ENCODE assay signal across 18 cellular contexts in genomic region chr7:134907639-134908038, GRCh38.
A peak's percentile ranks its signal among the peaks of the same experiment; 100 is the strongest.
DNase-seq lines count a peak whose midpoint lies in the region; ATAC-seq and TF ChIP-seq lines count a peak whose summit lies in the region.
"Had no signal": no experiment of that assay in that cellular context is flagged by ENCODE, and none has a peak within 500 bp of the region (broad histone marks: within the 10 kb centered on the region; RNA-seq: fewer than 3 reads in every experiment).

No MANE protein-coding gene starts in this region.

- no peak overlapping the region for H3K4me2 ChIP-seq in mesenchymal stem cell (ENCODE audit: low read length, poor library complexity, severe bottlenecking)

- no peak for TF ChIP-seq EP300 in stomach (IDR thresholded peaks at IDR 0.05)

- H3K4me3 ChIP-seq in coronary artery (no peak overlapping the region), mesenchymal stem cell (ENCODE audit: insufficient read depth in 1 of 2, low read depth in 1 of 2, low read length in 2 of 2) (no peak overlapping the region), stomach (no peak overlapping the region)
- H3K4me3 ChIP-seq: suprapubic skin had no signal

- no peak overlapping the region for H2BK15ac ChIP-seq in mesenchymal stem cell (ENCODE audit: low read depth, poor library complexity, severe bottlenecking)

- no peak overlapping the region for H2BK5ac ChIP-seq in mesenchymal stem cell (ENCODE audit: low read depth, low read length, poor library complexity, severe bottlenecking)

- H3K36me3 ChIP-seq in mesenchymal stem cell (ENCODE audit: control insufficient read depth in 1 of 2, insufficient read depth in 2 of 2, low read depth in 1 of 2, low read length in 2 of 2) (peaks cover 4 to 28% of the 10 kb centered on the region in 2 experiments), stomach (no peaks in the 10 kb centered on the region)
- H3K36me3 ChIP-seq: suprapubic skin had no signal

- H2AK5ac ChIP-seq in mesenchymal stem cell (ENCODE audit: low read length, severe bottlenecking), result no peak overlapping the region

- peaks cover 1% of the 10 kb centered on the region for H3K4me1 ChIP-seq in mesenchymal stem cell (ENCODE audit: control insufficient read depth, insufficient read depth, low read depth, low read length)
- peaks cover 0 to 74% (median 30%) of the 10 kb centered on the region in 4 donors for H3K4me1 ChIP-seq in stomach

- no peak overlapping the region for H3K4ac ChIP-seq in mesenchymal stem cell (ENCODE audit: low read depth in 1 of 2, low read length in 2 of 2)

- H3K36me3 Mint-ChIP-seq in activated T-helper 17 cell treated with anti-CD3 and anti-CD28 coated beads, Interleukin-2, amount 50 U/mL, for 72 hours (ENCODE audit: low read depth), result no peaks in the 10 kb centered on the region
- H3K36me3 Mint-ChIP-seq in natural killer cell, result no peaks in the 10 kb centered on the region
- no peaks in the 10 kb centered on the region for H3K36me3 Mint-ChIP-seq in effector memory CD8-positive, alpha-beta T cell (ENCODE audit: insufficient read depth)
- H3K36me3 Mint-ChIP-seq: activated CD8-positive, alpha-beta memory T cell treated with anti-CD3 and anti-CD28 coated beads, Interleukin-2, amount 10 ng/mL, durations not matched to agents 7 days and 5 days; activated naive CD4-positive, alpha-beta T cell treated with anti-CD3 and anti-CD28 coated beads, Interleukin-2, amount 50 U/mL, for 24 hours had no signal

- TF ChIP-seq POLR2A in stomach (IDR thresholded peaks at IDR 0.05), result no peak

- no peak for TF ChIP-seq CTCF in coronary artery (IDR thresholded peaks at IDR 0.05)
- no peak for TF ChIP-seq CTCF in stomach (IDR thresholded peaks at IDR 0.05)
- no peak for TF ChIP-seq CTCF in natural killer cell (IDR thresholded peaks at IDR 0.05)

- DNase-seq in coronary artery (ENCODE audit: low spot score) (no peak), mesenchymal stem cell (no peak), stomach (no peak), natural killer cell (no peak), DMS114 treated with DMSO at 0.1 percent for 48 hours (lab: John Stamatoyannopoulos, UW; ENCODE audit: unreplicated experiment) (no peak)
- DNase-seq in activated naive CD4-positive, alpha-beta T cell treated with Interleukin-2 at 50 U/mL for 16 hours, result no peak
- no peak for DNase-seq in effector memory CD8-positive, alpha-beta T cell
- DNase-seq: activated CD4-positive, CD25-positive, alpha-beta regulatory T cell; activated CD8-positive, alpha-beta memory T cell treated with anti-CD3 and anti-CD28 coated beads, Interleukin-2, amount 10 ng/mL, durations not matched to agents 7 days and 5 days; DMS153; islet precursor cell; KBM-7; NCI-H1092 treated with DMSO at 0.1 percent for 48 hours; NCI-H2171 had no signal

- H3K9ac ChIP-seq in mesenchymal stem cell (ENCODE audit: low read length), result peak overlapping the region; percentile 47

- peaks cover 3% of the 10 kb centered on the region for H3K27me3 Mint-ChIP-seq in activated T-helper 17 cell treated with anti-CD3 and anti-CD28 coated beads, Interleukin-2, amount 50 U/mL, for 72 hours
- H3K27me3 Mint-ChIP-seq in natural killer cell (ENCODE audit: low read depth in 2 of 2), result peaks cover 5 to 7% of the 10 kb centered on the region in 2 donors
- no peaks in the 10 kb centered on the region for H3K27me3 Mint-ChIP-seq in effector memory CD8-positive, alpha-beta T cell
- H3K27me3 Mint-ChIP-seq: activated CD8-positive, alpha-beta memory T cell treated with anti-CD3 and anti-CD28 coated beads, Interleukin-2, amount 10 ng/mL, durations not matched to agents 7 days and 5 days; activated naive CD4-positive, alpha-beta T cell treated with anti-CD3 and anti-CD28 coated beads, Interleukin-2, amount 50 U/mL, for 24 hours had no signal

- no peak overlapping the region for H2BK12ac ChIP-seq in mesenchymal stem cell (ENCODE audit: low read length in 2 of 2)

- H3K4me1 Mint-ChIP-seq in activated T-helper 17 cell treated with anti-CD3 and anti-CD28 coated beads, Interleukin-2, amount 50 U/mL, for 72 hours, result peaks cover 4% of the 10 kb centered on the region
- H3K4me1 Mint-ChIP-seq in natural killer cell, result no peaks in the 10 kb centered on the region
- no peaks in the 10 kb centered on the region for H3K4me1 Mint-ChIP-seq in effector memory CD8-positive, alpha-beta T cell (ENCODE audit: low read depth in 2 of 2)

- no peak overlapping the region for H3K18ac ChIP-seq in mesenchymal stem cell (ENCODE audit: low read depth in 1 of 2, low read length in 2 of 2)

- intact Hi-C loops in stomach (cut with DNase I; ENCODE audit: low total_unique reads) (no loop called here), natural killer cell (cut with micrococcal nuclease) (no loop called here)

- ATAC-seq in activated T-helper 17 cell treated with anti-CD3 and anti-CD28 coated beads, Interleukin-2, amount 50 U/mL, for 72 hours (replicated peaks), result no peak
- no peak for ATAC-seq in natural killer cell
- ATAC-seq in effector memory CD8-positive, alpha-beta T cell (replicated peaks), result no peak

- no peak overlapping the region for H3K14ac ChIP-seq in mesenchymal stem cell (ENCODE audit: low read length in 2 of 2)

- H3K9me3 Mint-ChIP-seq in activated T-helper 17 cell treated with anti-CD3 and anti-CD28 coated beads, Interleukin-2, amount 50 U/mL, for 72 hours, result no peaks in the 10 kb centered on the region
- H3K9me3 Mint-ChIP-seq in natural killer cell, result no peaks in the 10 kb centered on the region
- H3K9me3 Mint-ChIP-seq in effector memory CD8-positive, alpha-beta T cell, result no peaks in the 10 kb centered on the region
- H3K9me3 Mint-ChIP-seq: activated naive CD4-positive, alpha-beta T cell treated with anti-CD3 and anti-CD28 coated beads, Interleukin-2, amount 50 U/mL, for 24 hours had no signal

- H2AFZ ChIP-seq in mesenchymal stem cell (ENCODE audit: low read depth, low read length), result no peak overlapping the region

- no peak overlapping the region for H4K91ac ChIP-seq in mesenchymal stem cell (ENCODE audit: low read length)

- H3K23ac ChIP-seq in mesenchymal stem cell (ENCODE audit: low read length in 2 of 2), result no peak overlapping the region

- H3K27ac Mint-ChIP-seq in activated T-helper 17 cell treated with anti-CD3 and anti-CD28 coated beads, Interleukin-2, amount 50 U/mL, for 72 hours, result peak overlapping the region; percentile 36
- no peak overlapping the region for H3K27ac Mint-ChIP-seq in natural killer cell
- no peak overlapping the region for H3K27ac Mint-ChIP-seq in effector memory CD8-positive, alpha-beta T cell
- H3K27ac Mint-ChIP-seq: activated CD8-positive, alpha-beta memory T cell treated with anti-CD3 and anti-CD28 coated beads, Interleukin-2, amount 10 ng/mL, durations not matched to agents 7 days and 5 days; activated naive CD4-positive, alpha-beta T cell treated with anti-CD3 and anti-CD28 coated beads, Interleukin-2, amount 50 U/mL, for 24 hours had no signal

- no peak overlapping the region for H4K8ac ChIP-seq in mesenchymal stem cell (ENCODE audit: low read length)

- H3K27me3 ChIP-seq in mesenchymal stem cell (ENCODE audit: control insufficient read depth in 1 of 2, insufficient read depth in 1 of 2, low read length in 2 of 2) (no peaks in the 10 kb centered on the region), stomach (no peaks in the 10 kb centered on the region)
- H3K27me3 ChIP-seq: suprapubic skin had no signal

- H3K79me1 ChIP-seq in mesenchymal stem cell (replicated peaks; ENCODE audit: low read length, poor library complexity, severe bottlenecking), result peaks cover 23% of the 10 kb centered on the region

- H2BK120ac ChIP-seq in mesenchymal stem cell (ENCODE audit: low read depth, low read length), result no peak overlapping the region

- H3K27ac ChIP-seq in coronary artery (peak overlapping the region; percentile 36 to 84), mesenchymal stem cell (ENCODE audit: low read length, poor library complexity, severe bottlenecking) (no peak overlapping the region), stomach (peak overlapping the region in 4 of 5 donors; percentile 22 to 85 (median 59))
- H3K27ac ChIP-seq: HL-60, suprapubic skin had no signal

- H3K4me3 Mint-ChIP-seq in activated T-helper 17 cell treated with anti-CD3 and anti-CD28 coated beads, Interleukin-2, amount 50 U/mL, for 72 hours, result no peak overlapping the region
- no peak overlapping the region for H3K4me3 Mint-ChIP-seq in natural killer cell
- H3K4me3 Mint-ChIP-seq in effector memory CD8-positive, alpha-beta T cell, result no peak overlapping the region
- H3K4me3 Mint-ChIP-seq: activated CD8-positive, alpha-beta memory T cell treated with anti-CD3 and anti-CD28 coated beads, Interleukin-2, amount 10 ng/mL, durations not matched to agents 7 days and 5 days; activated naive CD4-positive, alpha-beta T cell treated with anti-CD3 and anti-CD28 coated beads, Interleukin-2, amount 50 U/mL, for 24 hours had no signal

- H3K9me3 ChIP-seq in mesenchymal stem cell (ENCODE audit: control insufficient read depth, low read length) (no peaks in the 10 kb centered on the region), stomach (no peaks in the 10 kb centered on the region)
- H3K9me3 ChIP-seq: suprapubic skin had no signal

- 84% methylated on average over 6 of the region's 6 CpGs for WGBS in mesenchymal stem cell
- WGBS in stomach, 5 donors, result 52 to 76% (median 69%) methylated on average over 6 of the region's 6 CpGs
